In genomic region chr17:76032780-76033108, GRCh38 we compare ENCODE assay signal across 20 cellular contexts. TPM values are rescaled to one million over a fixed set of nuclear protein-coding genes. Genes with fewer than 3 reads are reported as not detected.
"Had no signal": no experiment of that assay in that cellular context is flagged by ENCODE, and none has a peak within 500 bp of the region (broad histone marks: within the 10 kb centered on the region; RNA-seq: fewer than 3 reads in every experiment).

No MANE protein-coding gene starts in this region.

- DNase-seq: activated CD4-positive, alpha-beta memory T cell treated with anti-CD3 and anti-CD28 coated beads for 36 hours; activated CD4-positive, alpha-beta T cell treated with anti-CD3 and anti-CD28 coated beads, Interleukin-2, amount 10 ng/mL, durations not matched to agents 7 days and 5 days; activated CD4-positive, CD25-positive, alpha-beta regulatory T cell; activated CD8-positive, alpha-beta memory T cell treated with anti-CD3 and anti-CD28 coated beads for 24 hours; activated effector memory CD4-positive, alpha-beta T cell treated with anti-CD3 and anti-CD28 coated beads, Interleukin-2, amount 50 U/mL, for 16 hours; activated naive CD4-positive, alpha-beta T cell treated with Interleukin-2 at 50 U/mL for 16 hours; activated T-cell treated with anti-CD3 and anti-CD28 coated beads, Interleukin-2, amount 50 U/mL, for 4 hours; Kasumi-1; NCI-H1105 treated with DMSO at 0.1 percent for 48 hours; NCI-H1436 treated with DMSO at 0.1 percent for 48 hours; NCI-H187; Peyer's patch; Right ventricle myocardium superior; SJCRH30; T-helper 1 cell had no signal

- H3K9ac ChIP-seq: SK-N-SH had no signal

- H3K27ac ChIP-seq: RWPE1, SJCRH30, VCaP had no signal

- H3K9me3 Mint-ChIP-seq: activated CD4-positive, alpha-beta memory T cell treated with anti-CD3 and anti-CD28 coated beads for 36 hours; activated CD4-positive, alpha-beta T cell treated with anti-CD3 and anti-CD28 coated beads, Interleukin-2, amount 10 ng/mL, durations not matched to agents 7 days and 5 days; activated T-cell treated with anti-CD3 and anti-CD28 coated beads, Interleukin-2, amount 50 U/mL, for 4 hours had no signal

- H3K36me3 ChIP-seq: SJCRH30 had no signal

- H3K4me3 ChIP-seq: Peyer's patch, SJCRH30 had no signal

- H3K9me3 ChIP-seq: Peyer's patch, SJCRH30, SK-N-SH had no signal

- H3K4me3 Mint-ChIP-seq: activated CD4-positive, alpha-beta memory T cell treated with anti-CD3 and anti-CD28 coated beads for 36 hours; activated CD4-positive, alpha-beta T cell treated with anti-CD3 and anti-CD28 coated beads, Interleukin-2, amount 10 ng/mL, durations not matched to agents 7 days and 5 days; activated naive CD8-positive, alpha-beta T cell; activated T-cell treated with anti-CD3 and anti-CD28 coated beads, Interleukin-2, amount 50 U/mL, for 4 hours had no signal

- H3K27me3 ChIP-seq: Peyer's patch, SJCRH30 had no signal

- H3K36me3 Mint-ChIP-seq: activated CD4-positive, alpha-beta memory T cell treated with anti-CD3 and anti-CD28 coated beads for 36 hours; activated naive CD8-positive, alpha-beta T cell had no signal

- ATAC-seq: activated T-cell treated with anti-CD3 and anti-CD28 coated beads, Interleukin-2, amount 50 U/mL, for 4 hours had no signal

- H3K4me2 ChIP-seq: SK-N-SH had no signal

- H3K27ac Mint-ChIP-seq: activated CD4-positive, alpha-beta memory T cell treated with anti-CD3 and anti-CD28 coated beads for 36 hours; activated CD4-positive, alpha-beta T cell treated with anti-CD3 and anti-CD28 coated beads, Interleukin-2, amount 10 ng/mL, durations not matched to agents 7 days and 5 days; activated naive CD8-positive, alpha-beta T cell had no signal

- H3K27me3 Mint-ChIP-seq: activated CD4-positive, alpha-beta memory T cell treated with anti-CD3 and anti-CD28 coated beads for 36 hours; activated CD4-positive, alpha-beta T cell treated with anti-CD3 and anti-CD28 coated beads, Interleukin-2, amount 10 ng/mL, durations not matched to agents 7 days and 5 days; activated naive CD8-positive, alpha-beta T cell had no signal

RNA-seq across cellular contexts. Expression of gene GALR2, which starts 41.8 kb away (rescaled TPM):
- total RNA-seq: cardiac septum, Right ventricle myocardium superior had no signal

RNA-seq across cellular contexts. Expression of gene ZACN, which starts 46.2 kb away (rescaled TPM):
- total RNA-seq: cardiac septum, Peyer's patch, Right ventricle myocardium superior had no signal
- polyA plus RNA-seq: SK-N-SH had no signal
